Comparison of ENCODE assay signal across 8 cellular contexts in genomic region chr10:11724938-11725776, GRCh38. TPM values are rescaled to one million over a fixed set of nuclear protein-coding genes. Genes with fewer than 3 reads are reported as not detected.
DNase-seq lines count a peak whose midpoint lies in the region; ATAC-seq, FAIRE-seq and TF ChIP-seq lines count a peak whose summit lies in the region.

No MANE protein-coding gene starts in this region.

- no peak overlapping the region for H2BK12ac ChIP-seq in H9 (ENCODE audit: insufficient read length, low read depth, low read length)

- no peaks in the 10 kb centered on the region for H3K36me3 ChIP-seq in K562 (ENCODE audit: control insufficient read depth, insufficient read depth, low read length)

- WGBS in H9 (ENCODE audit: extremely low coverage, insufficient read length, low lambda C conversion rate), result no CpG with 5 or more reads among the region's 20 CpGs
- 22% methylated on average over 13 of the region's 20 CpGs for WGBS in K562 (ENCODE audit: insufficient coverage, low coverage, missing lambda C conversion rate)

- H3K27me3 ChIP-seq in H9 (ENCODE audit: insufficient read depth, low read length) (no peaks in the 10 kb centered on the region), K562 (ENCODE audit: control insufficient read depth in 2 of 2, insufficient read depth in 2 of 2, low read length in 2 of 2) (no peaks in the 10 kb centered on the region)

- H3K23me2 ChIP-seq in H9 (ENCODE audit: insufficient read length, low read depth, low read length, poor library complexity, severe bottlenecking), result no peaks in the 10 kb centered on the region

- no peaks in the 10 kb centered on the region for H3K79me2 ChIP-seq in H9 (ENCODE audit: insufficient read depth, low read length)
- no peaks in the 10 kb centered on the region for H3K79me2 ChIP-seq in K562 (ENCODE audit: control insufficient read depth, insufficient read depth, low read length)

- H3K9ac ChIP-seq in H9 (ENCODE audit: extremely low read depth, insufficient read length, low read length), result no peak overlapping the region
- H3K9ac ChIP-seq in K562 (ENCODE audit: insufficient read depth in 1 of 2, low read depth in 2 of 2, low read length in 2 of 2), result no peak overlapping the region

- TF ChIP-seq EP300 in K562 (IDR thresholded peaks at IDR 0.05; ENCODE audit: low read length), result 0 out of 2 replicates have a peak, but pooled peaks have one; percentile 21

- H2AK5ac ChIP-seq in H9 (ENCODE audit: insufficient read length, low read length), result no peak overlapping the region

- H2BK15ac ChIP-seq in H9 (ENCODE audit: low read depth, low read length), result no peak overlapping the region

- POLR2A ChIA-PET in activated CD4-positive, alpha-beta T cell treated with anti-CD3 and anti-CD28 coated beads, Interleukin-2, amount 10 ng/mL, durations not matched to agents 7 days and 5 days (lab: Charles Lee), result no interaction called here
- POLR2A ChIA-PET in K562 (lab: Yijun Ruan, JAX), result interaction anchor here (0.6 to 0.8 kb wide), 3 partner anchors 23 to 141 kb away, joined by 3 to 4 read pairs (median 3); no protein-coding TSS in a partner anchor

- H3K9me3 ChIP-seq in H9 (ENCODE audit: control insufficient read depth, low read depth, low read length), result no peaks in the 10 kb centered on the region
- peaks cover 8% of the 10 kb centered on the region for H3K9me3 ChIP-seq in K562 (replicated peaks; ENCODE audit: control insufficient read depth, insufficient read depth, low read depth, low read length)

- intact Hi-C loops in K562 (cut with micrococcal nuclease), result loop anchor here (1.0 to 5.0 kb wide), 3 partner anchors 33 to 210 kb away; partner anchors contain the start of gene USP6NL

- H3K79me1 ChIP-seq in H9 (ENCODE audit: insufficient read depth, low read depth, low read length, poor library complexity, severe bottlenecking), result no peaks in the 10 kb centered on the region

- no peak overlapping the region for H3K4me3 ChIP-seq in K562

- peaks cover 10% of the 10 kb centered on the region for H3K9me3 Mint-ChIP-seq in activated CD4-positive, alpha-beta T cell treated with anti-CD3 and anti-CD28 coated beads, Interleukin-2, amount 10 ng/mL, durations not matched to agents 7 days and 5 days
- H3K9me3 Mint-ChIP-seq in H9 (peaks cover 14 to 18% of the 10 kb centered on the region in 2 experiments), immature natural killer cell (peaks cover 0 to 6% (median 0%) of the 10 kb centered on the region in 6 donors)
- H3K9me3 Mint-ChIP-seq in stimulated activated naive CD8-positive, alpha-beta T cell treated with anti-CD3 and anti-CD28 coated beads, Interleukin-15, Interleukin-2, amounts not matched to agents 100 ng/mL and 50 ng/mL, for 24 hours, result no peaks in the 10 kb centered on the region

- H3K27me3 Mint-ChIP-seq in activated CD4-positive, alpha-beta T cell treated with anti-CD3 and anti-CD28 coated beads, Interleukin-2, amount 10 ng/mL, durations not matched to agents 7 days and 5 days, result peaks cover 29% of the 10 kb centered on the region
- H3K27me3 Mint-ChIP-seq in H9 (ENCODE audit: low read depth) (peaks cover 5% of the 10 kb centered on the region), immature natural killer cell (ENCODE audit: low read depth in 3 of 3) (peaks cover 4 to 7% (median 6%) of the 10 kb centered on the region in 3 donors)
- peaks cover 9% of the 10 kb centered on the region for H3K27me3 Mint-ChIP-seq in stimulated activated naive CD8-positive, alpha-beta T cell treated with anti-CD3 and anti-CD28 coated beads, Interleukin-15, Interleukin-2, amounts not matched to agents 100 ng/mL and 50 ng/mL, for 24 hours

- peak; percentile 96 for ATAC-seq in K562

- H3K4me1 ChIP-seq in H9 (ENCODE audit: insufficient read depth, low read length), result no peaks in the 10 kb centered on the region
- H3K4me1 ChIP-seq in K562 (replicated peaks in 1 of 2; ENCODE audit: control insufficient read depth in 2 of 2, insufficient read depth in 2 of 2, low read length in 2 of 2), result peaks cover 0 to 5% of the 10 kb centered on the region in 2 experiments; a peak in 4 of 5 replicates

- TF ChIP-seq RAD21 in K562 (CRISPR knock-in tag; conservative IDR thresholded peaks at IDR 0.05 in 1 of 2, IDR thresholded peaks at IDR 0.05 in 1 of 2), result peak; percentile 99 to 100

- BruUV-seq in K562 (replicated peaks; lab: Mats Ljungman, UMichigan), result no TSS peak

- H3K18ac ChIP-seq in H9 (ENCODE audit: insufficient read length, low read depth, low read length), result no peak overlapping the region

- peak; percentile 92 for FAIRE-seq in K562 (lab: Jason Lieb, UNC)

- H4K8ac ChIP-seq in H9 (replicated peaks; ENCODE audit: insufficient read length, low read depth, low read length), result no peak overlapping the region

- H3K27ac ChIP-seq in H9 (ENCODE audit: insufficient read length, low read depth, low read length), result no peak overlapping the region
- no peak overlapping the region for H3K27ac ChIP-seq in K562 (ENCODE audit: extremely low read depth, low read depth, low read length)

- H4K91ac ChIP-seq in H9 (ENCODE audit: insufficient read length, low read depth, low read length), result no peak overlapping the region

- H4K20me1 ChIP-seq in H9 (ENCODE audit: control insufficient read depth, insufficient read depth, insufficient read length), result no peaks in the 10 kb centered on the region
- no peaks in the 10 kb centered on the region for H4K20me1 ChIP-seq in K562 (replicated peaks; ENCODE audit: control insufficient read depth, insufficient read depth, low read length)

- H3K27ac Mint-ChIP-seq in activated CD4-positive, alpha-beta T cell treated with anti-CD3 and anti-CD28 coated beads, Interleukin-2, amount 10 ng/mL, durations not matched to agents 7 days and 5 days, result no peak overlapping the region
- H3K27ac Mint-ChIP-seq in H9, result no peak overlapping the region
- no peak overlapping the region for H3K27ac Mint-ChIP-seq in immature natural killer cell
- H3K27ac Mint-ChIP-seq in stimulated activated naive CD8-positive, alpha-beta T cell treated with anti-CD3 and anti-CD28 coated beads, Interleukin-15, Interleukin-2, amounts not matched to agents 100 ng/mL and 50 ng/mL, for 24 hours, result peak overlapping the region; percentile 19

- H2BK20ac ChIP-seq in H9 (ENCODE audit: low read depth, low read length, poor library complexity, severe bottlenecking), result no peak overlapping the region

- H4K5ac ChIP-seq in H9 (ENCODE audit: insufficient read length, low read depth, low read length), result no peak overlapping the region

- no peak overlapping the region for H3K56ac ChIP-seq in H9 (ENCODE audit: insufficient read length, low read depth, low read length)

- TF ChIP-seq POLR2A in K562 (conservative IDR thresholded peaks at IDR 0.05), result no peak

- no peak overlapping the region for H3T11ph ChIP-seq in H9 (ENCODE audit: low read length)

- H3K4me1 Mint-ChIP-seq in activated CD4-positive, alpha-beta T cell treated with anti-CD3 and anti-CD28 coated beads, Interleukin-2, amount 10 ng/mL, durations not matched to agents 7 days and 5 days, result peaks cover 5% of the 10 kb centered on the region
- H3K4me1 Mint-ChIP-seq in H9 (peaks cover 0 to 4% of the 10 kb centered on the region in 2 experiments; a peak in 1 of 4 replicates), immature natural killer cell (no peaks in the 10 kb centered on the region)
- H3K4me1 Mint-ChIP-seq in stimulated activated naive CD8-positive, alpha-beta T cell treated with anti-CD3 and anti-CD28 coated beads, Interleukin-15, Interleukin-2, amounts not matched to agents 100 ng/mL and 50 ng/mL, for 24 hours (ENCODE audit: low read depth), result peaks cover 10% of the 10 kb centered on the region

- peak; percentile 40 for DNase-seq in activated CD4-positive, alpha-beta T cell treated with anti-CD3 and anti-CD28 coated beads, Interleukin-2, amount 10 ng/mL, durations not matched to agents 7 days and 5 days
- DNase-seq in activated CD4-positive, alpha-beta T cell treated with anti-CD3 and anti-CD28 coated beads, Interleukin-2, amount 50 U/mL, for 4 hours, result no peak
- DNase-seq in H9 (no peak), NCI-H2227 (lab: John Stamatoyannopoulos, UW; ENCODE audit: unreplicated experiment) (peak; percentile 35), K562 (ENCODE audit: extremely low read depth in 1 of 4, low spot score in 3 of 4) (peak; percentile 27 to 81 (median 60)), immature natural killer cell (peak in 2 of 3 donors; percentile 21 to 26)
- no peak for DNase-seq in activated CD4-positive, CD25-positive, alpha-beta regulatory T cell treated with anti-CD3 and anti-CD28 coated beads, Interleukin-2, amount 50 U/mL, for 72 hours

- no peak overlapping the region for H3K4me3 Mint-ChIP-seq in activated CD4-positive, alpha-beta T cell treated with anti-CD3 and anti-CD28 coated beads, Interleukin-2, amount 10 ng/mL, durations not matched to agents 7 days and 5 days
- H3K4me3 Mint-ChIP-seq in H9, result no peak overlapping the region
- no peak overlapping the region for H3K4me3 Mint-ChIP-seq in immature natural killer cell
- no peak overlapping the region for H3K4me3 Mint-ChIP-seq in stimulated activated naive CD8-positive, alpha-beta T cell treated with anti-CD3 and anti-CD28 coated beads, Interleukin-15, Interleukin-2, amounts not matched to agents 100 ng/mL and 50 ng/mL, for 24 hours

- H2AFZ ChIP-seq in H9 (ENCODE audit: low read length) (no peak overlapping the region), K562 (ENCODE audit: low read depth, low read length) (peak overlapping the region; percentile 30; the same call in 1 of the 2 replicates)

- CTCF ChIA-PET in activated CD4-positive, alpha-beta T cell treated with anti-CD3 and anti-CD28 coated beads, Interleukin-2, amount 10 ng/mL, durations not matched to agents 7 days and 5 days (lab: Charles Lee), result interaction anchor here (0.5 to 1.5 kb wide), 3 partner anchors 11 to 189 kb away, joined by 3 read pairs; no protein-coding TSS in a partner anchor
- CTCF ChIA-PET in K562 (lab: Yijun Ruan, JAX; ENCODE audit: low intra/inter-chr PET ratio), result interaction anchor here (0.7 to 2.3 kb wide), 4 partner anchors 69 to 213 kb away, joined by 3 to 60 read pairs (median 4); no protein-coding TSS in a partner anchor

- H3K4me2 ChIP-seq in H9 (ENCODE audit: insufficient read depth, insufficient read length, low read length) (no peak overlapping the region), K562 (ENCODE audit: insufficient read depth, low read length) (no peak overlapping the region)

- H3K23ac ChIP-seq in H9 (ENCODE audit: insufficient read length, low read depth, low read length), result no peak overlapping the region

- no peak overlapping the region for H2BK120ac ChIP-seq in H9 (ENCODE audit: low read depth, low read length, poor library complexity, severe bottlenecking)

- H3K9me1 ChIP-seq in K562 (ENCODE audit: control insufficient read depth, insufficient read depth, low read length), result no peaks in the 10 kb centered on the region

- no peak overlapping the region for H2BK5ac ChIP-seq in H9 (ENCODE audit: insufficient read length, low read length)

- H3K4ac ChIP-seq in H9 (ENCODE audit: low read depth, low read length), result no peak overlapping the region

- in situ Hi-C loops in K562 (cut with MboI), result loop anchor here (5.0 kb wide), 1 partner anchor 208 kb away; no protein-coding TSS in a partner anchor

- H3K14ac ChIP-seq in H9 (ENCODE audit: insufficient read depth, low read length), result no peak overlapping the region

- H3K36me3 Mint-ChIP-seq in activated CD4-positive, alpha-beta T cell treated with anti-CD3 and anti-CD28 coated beads, Interleukin-2, amount 10 ng/mL, durations not matched to agents 7 days and 5 days (ENCODE audit: low read depth), result no peaks in the 10 kb centered on the region
- H3K36me3 Mint-ChIP-seq in H9 (ENCODE audit: insufficient read depth in 1 of 3, low read depth in 3 of 3) (peaks cover 0 to 6% (median 5%) of the 10 kb centered on the region in 3 experiments; a peak in 5 of 7 replicates), immature natural killer cell (no peaks in the 10 kb centered on the region)
- H3K36me3 Mint-ChIP-seq in stimulated activated naive CD8-positive, alpha-beta T cell treated with anti-CD3 and anti-CD28 coated beads, Interleukin-15, Interleukin-2, amounts not matched to agents 100 ng/mL and 50 ng/mL, for 24 hours (ENCODE audit: low read depth), result no peaks in the 10 kb centered on the region

- peak; percentile 67 for TF ChIP-seq CTCF in H9 (conservative IDR thresholded peaks at IDR 0.05)
- TF ChIP-seq CTCF in K562 (IDR thresholded peaks at IDR 0.05 in 2 of 3, conservative IDR thresholded peaks at IDR 0.05 in 1 of 3; ENCODE audit: insufficient read depth in 2 of 3, low read depth in 1 of 3, low read length in 3 of 3), result peak; percentile 78 to 94 (median 86)

RNA-seq across cellular contexts. Expression of gene ECHDC3, which starts 17.0 kb away (rescaled TPM):
- total RNA-seq in activated CD4-positive, alpha-beta T cell treated with anti-CD3 and anti-CD28 coated beads, Interleukin-2, amount 10 ng/mL, durations not matched to agents 7 days and 5 days, result 1 to 10 TPM; 1.0 to 1.1 TPM
- 8.0 and 9.3 TPM in 2 replicates for total RNA-seq in H9 (2021)
- 4.0 and 10.2 TPM in 2 replicates for total RNA-seq in K562 (2011; cell fraction: chromatin; rRNA removed; ENCODE audit: low replicate concordance)
- 9.7 and 10.3 TPM in 2 replicates for total RNA-seq in K562 (2011; cell fraction: nucleolus; rRNA removed)
- 5.5 and 5.7 TPM in 2 replicates for total RNA-seq in K562 (2011; cell fraction: nucleoplasm; rRNA removed)
- total RNA-seq in K562 (2014; rRNA removed), result 19.4 and 25.7 TPM in 2 replicates
- total RNA-seq in K562 (2014; rRNA removed; fragmentation: Illumina TruSeq; extraction: Trizol), result 8.9 and 9.0 TPM in 2 replicates
- total RNA-seq in K562 (2015; rRNA removed; fragmentation: Illumina TruSeq; extraction: Trizol), result 12.6 and 14.0 TPM in 2 replicates
- total RNA-seq in K562 (2021), result 17.3 and 17.9 TPM in 2 replicates
- polyA plus RNA-seq in K562 (2011; rRNA removed), result 16.1 and 21.9 TPM in 2 replicates
- polyA plus RNA-seq in K562 (2011; cell fraction: cytosol; rRNA removed), result 17.5 and 35.2 TPM in 2 replicates
- 14.3 and 27.7 TPM in 2 replicates for polyA plus RNA-seq in K562 (2011; cell fraction: nucleus; rRNA removed)
- polyA plus RNA-seq in K562 (2012), result 8.6 and 12.1 TPM in 2 replicates
- polyA plus RNA-seq in K562 (2014; fragmentation: Illumina TruSeq; extraction: Trizol), result 15.7 and 17.1 TPM in 2 replicates
- polyA plus RNA-seq in K562 (2014; fragmentation: Nextera tagmentation; extraction: Ambion mirVana), result under 1 TPM; 0.53 to 0.67 TPM
- 10.0 and 17.7 TPM in 2 replicates for polyA plus RNA-seq in K562 (2014; rRNA removed)
- 8.7 and 16.4 TPM in 2 replicates for polyA minus RNA-seq in K562 (2011; rRNA and poly(A)+ RNA removed)
- polyA minus RNA-seq in K562 (2011; cell fraction: cytosol; rRNA and poly(A)+ RNA removed), result 7.0 and 9.4 TPM in 2 replicates
- 7.4 and 10.4 TPM in 2 replicates for polyA minus RNA-seq in K562 (2011; cell fraction: nucleus; rRNA and poly(A)+ RNA removed)
- polyA plus RNA-seq in immature natural killer cell, result under 1 TPM; 0.58 to 0.77 (median 0.71) TPM

Comparison
In these comparisons a context has a peak if more than half of its experiments do, and no peak if none do; other contexts are left out.
1. DNase-seq: peak in activated CD4-positive, alpha-beta T cell treated with anti-CD3 and anti-CD28 coated beads, Interleukin-2, amount 10 ng/mL, durations not matched to agents 7 days and 5 days (single experiment), NCI-H2227 (single experiment), K562 (4 of 4) and immature natural killer cell (2 of 3); none in activated CD4-positive, alpha-beta T cell treated with anti-CD3 and anti-CD28 coated beads, Interleukin-2, amount 50 U/mL, for 4 hours (0 of 2), H9 (single experiment) and activated CD4-positive, CD25-positive, alpha-beta regulatory T cell treated with anti-CD3 and anti-CD28 coated beads, Interleukin-2, amount 50 U/mL, for 72 hours (single experiment).